ENCODE assay signal across 1 cellular context in genomic region chr5:81971694-81972495, GRCh38.
A peak's percentile ranks its signal among the peaks of the same experiment; 100 is the strongest.
TF ChIP-seq lines count a peak whose summit lies in the region.

ATG10 (plus strand) TSS chr5:81972023; CDS start chr5:81987571, 15,548 bp downstream.

TF ChIP-seq in HepG2, 621 proteins besides CTCF, POLR2A, EP300 and RAD21 (continued from another document and continues in another):
- TF ChIP-seq ZBTB26 (CRISPR knock-in tag; IDR thresholded peaks at IDR 0.05; ENCODE audit: borderline replicate concordance) (peak; percentile 53; the same call in 1 of the 2 replicates), TCF7L2 (IDR thresholded peaks at IDR 0.05; ENCODE audit: low read depth, low read length) (no peak), ZNF570 (CRISPR knock-in tag; IDR thresholded peaks at IDR 0.05; ENCODE audit: borderline replicate concordance) (no peak; the same call in 1 of the 2 replicates), CSRNP1 (CRISPR knock-in tag; IDR thresholded peaks at IDR 0.05) (peak; percentile 48; the same call in 1 of the 2 replicates), NR2F6 (IDR thresholded peaks at IDR 0.05) (peak; percentile 62), NR2F6 (CRISPR knock-in tag; IDR thresholded peaks at IDR 0.05) (peak; percentile 63), UBTF (CRISPR knock-in tag; IDR thresholded peaks at IDR 0.05) (peak; percentile 83), LCORL (IDR thresholded peaks at IDR 0.05) (no peak), LCORL (CRISPR knock-in tag; IDR thresholded peaks at IDR 0.05) (peak; percentile 83; the same call in 1 of the 2 replicates), CC2D1A (CRISPR knock-in tag; IDR thresholded peaks at IDR 0.05) (no peak), ZNF720 (CRISPR knock-in tag; IDR thresholded peaks at IDR 0.05) (no peak), HNRNPLL (IDR thresholded peaks at IDR 0.05; ENCODE audit: low read depth, low read length, poor library complexity, severe bottlenecking) (peak; percentile 59), ZNF790 (CRISPR knock-in tag; IDR thresholded peaks at IDR 0.05; ENCODE audit: borderline replicate concordance) (peak; percentile 78; the same call in 1 of the 2 replicates), PAWR (CRISPR knock-in tag; IDR thresholded peaks at IDR 0.05; ENCODE audit: borderline replicate concordance) (no peak), IRF1 (CRISPR knock-in tag; IDR thresholded peaks at IDR 0.05; ENCODE audit: low read depth) (no peak), ZNF800 (CRISPR knock-in tag; IDR thresholded peaks at IDR 0.05) (no peak), HNRNPL (IDR thresholded peaks at IDR 0.05; ENCODE audit: low read depth, low read length) (0 out of 2 replicates have a peak, but pooled peaks have one; percentile 21), ZBTB34 (CRISPR knock-in tag; IDR thresholded peaks at IDR 0.05) (no peak), TAF15 (IDR thresholded peaks at IDR 0.05; ENCODE audit: low read depth, low read length, poor library complexity, severe bottlenecking) (no peak), MTA3 (CRISPR knock-in tag; IDR thresholded peaks at IDR 0.05) (no peak), IRX3 (CRISPR knock-in tag; IDR thresholded peaks at IDR 0.05; ENCODE audit: borderline replicate concordance, low read depth) (no peak; the same call in 1 of the 2 replicates), NFRKB (IDR thresholded peaks at IDR 0.05) (no peak), MNT (IDR thresholded peaks at IDR 0.05) (no peak), MTF1 (CRISPR knock-in tag; IDR thresholded peaks at IDR 0.05) (no peak), MAZ (IDR thresholded peaks at IDR 0.05; ENCODE audit: borderline replicate concordance, low read depth, low read length) (peak; percentile 66), MAZ (CRISPR knock-in tag; IDR thresholded peaks at IDR 0.05; ENCODE audit: low read depth) (peak; percentile 99), ZNF674 (CRISPR knock-in tag; IDR thresholded peaks at IDR 0.05; ENCODE audit: low read depth) (no peak), NR3C1 (CRISPR knock-in tag; IDR thresholded peaks at IDR 0.05) (no peak), KLF6 (CRISPR knock-in tag; IDR thresholded peaks at IDR 0.05) (peak; percentile 92), RAD51 (IDR thresholded peaks at IDR 0.05; ENCODE audit: borderline replicate concordance) (no peak), SMARCE1 (IDR thresholded peaks at IDR 0.05; ENCODE audit: borderline replicate concordance) (no peak), YEATS4 (CRISPR knock-in tag; IDR thresholded peaks at IDR 0.05; ENCODE audit: borderline replicate concordance) (peak; percentile 86), MXD4 (CRISPR knock-in tag; IDR thresholded peaks at IDR 0.05) (no peak; the same call in 1 of the 2 replicates), HIC2 (CRISPR knock-in tag; IDR thresholded peaks at IDR 0.05; ENCODE audit: low read depth) (no peak), ZNF253 (CRISPR knock-in tag; IDR thresholded peaks at IDR 0.05; ENCODE audit: borderline replicate concordance) (no peak), ZNF589 (CRISPR knock-in tag; conservative IDR thresholded peaks at IDR 0.05) (peak; percentile 87), ZBED4 (CRISPR knock-in tag; IDR thresholded peaks at IDR 0.05; ENCODE audit: borderline replicate concordance) (peak; percentile 76), NFKBIZ (CRISPR knock-in tag; IDR thresholded peaks at IDR 0.05) (no peak), BRD4 (CRISPR knock-in tag; IDR thresholded peaks at IDR 0.05) (peak; percentile 71; the same call in 1 of the 2 replicates), NFYC (CRISPR knock-in tag; IDR thresholded peaks at IDR 0.05) (0 out of 2 replicates have a peak, but pooled peaks have one; percentile 10), ZBTB1 (CRISPR knock-in tag; IDR thresholded peaks at IDR 0.05; ENCODE audit: borderline replicate concordance) (no peak), FOXK2 (IDR thresholded peaks at IDR 0.05) (no peak), ZNF275 (CRISPR knock-in tag; IDR thresholded peaks at IDR 0.05; ENCODE audit: borderline replicate concordance) (peak; percentile 59; the same call in 1 of the 2 replicates), ZNF292 (CRISPR knock-in tag; IDR thresholded peaks at IDR 0.05; ENCODE audit: borderline replicate concordance, low read depth) (0 out of 2 replicates have a peak, but pooled peaks have one; percentile 23), ZNF740 (CRISPR knock-in tag; IDR thresholded peaks at IDR 0.05) (no peak)
